In genomic region chr11:45178223-45178622, GRCh38 we compare ENCODE assay signal across 24 cellular contexts.
"Had no signal": no experiment of that assay in that cellular context is flagged by ENCODE, and none has a peak within 500 bp of the region (broad histone marks: within the 10 kb centered on the region; RNA-seq: fewer than 3 reads in every experiment).

No MANE protein-coding gene starts in this region.

- H3K36me3 ChIP-seq: colonic mucosa, neutrophil had no signal

- H3K9me3 Mint-ChIP-seq: activated CD4-positive, alpha-beta T cell treated with anti-CD3 and anti-CD28 coated beads, Interleukin-2, amount 10 ng/mL, durations not matched to agents 7 days and 5 days; activated CD8-positive, alpha-beta T cell treated with anti-CD3 and anti-CD28 coated beads for 36 hours; activated naive CD4-positive, alpha-beta T cell treated with anti-CD3 and anti-CD28 coated beads, Interleukin-2, amount 50 U/mL, for 72 hours; activated T-helper 17 cell treated with anti-CD3 and anti-CD28 coated beads, Interleukin-2, amount 50 U/mL, for 72 hours; central memory CD8-positive, alpha-beta T cell; effector memory CD8-positive, alpha-beta T cell; naive B cell; stimulated activated naive B cell treated with anti-CD40 and anti-IgM and Interleukin-4, amounts not matched to agents 10 μg/mL and 1 μg/mL and 100 μg/mL, for 72 hours; T-cell; T-helper 2 cell treated with Interferon-gamma antibody and Interleukin-4, amounts not matched to agents 5 μg/mL and 100 μg/mL, for 36 hours had no signal

- H3K27me3 ChIP-seq: colonic mucosa, dorsolateral prefrontal cortex had no signal

- H3K36me3 Mint-ChIP-seq: activated naive CD4-positive, alpha-beta T cell treated with anti-CD3 and anti-CD28 coated beads, Interleukin-2, amount 50 U/mL, for 72 hours had no signal

- H3K27me3 Mint-ChIP-seq: central memory CD8-positive, alpha-beta T cell had no signal

- DNase-seq: activated CD4-positive, alpha-beta T cell treated with anti-CD3 and anti-CD28 coated beads, Interleukin-2, amount 10 ng/mL, durations not matched to agents 7 days and 5 days; activated CD4-positive, CD25-positive, alpha-beta regulatory T cell treated with anti-CD3 and anti-CD28 coated beads, Interleukin-2, amount 50 U/mL, for 72 hours; activated CD8-positive, alpha-beta T cell treated with anti-CD3 and anti-CD28 coated beads for 36 hours; activated T-cell treated with anti-CD3 and anti-CD28 coated beads, Interleukin-2, amount 50 U/mL, for 1 hour; colonic mucosa; dorsolateral prefrontal cortex; effector memory CD8-positive, alpha-beta T cell; left cardiac atrium; mesenchymal stem cell; naive B cell; stimulated activated CD4-positive, alpha-beta T cell treated with anti-CD3 and anti-CD28 coated beads, Interleukin-2, amount 100 ng/mL, for 48 hours; stimulated activated CD8-positive, alpha-beta memory T cell treated with anti-CD3 and anti-CD28 coated beads, Interleukin-4, amount 100 ng/mL, for 48 hours; stimulated activated naive B cell treated with anti-CD40 and anti-IgM and Interleukin-4, amounts not matched to agents 10 μg/mL and 1 μg/mL and 100 μg/mL, for 72 hours; T-cell had no signal

- H3K27ac ChIP-seq: colonic mucosa, neutrophil, parathyroid adenoma, VCaP had no signal

- H3K27ac Mint-ChIP-seq: activated CD4-positive, alpha-beta T cell treated with anti-CD3 and anti-CD28 coated beads, Interleukin-2, amount 10 ng/mL, durations not matched to agents 7 days and 5 days; activated CD8-positive, alpha-beta T cell treated with anti-CD3 and anti-CD28 coated beads for 36 hours; activated naive CD4-positive, alpha-beta T cell treated with anti-CD3 and anti-CD28 coated beads, Interleukin-2, amount 50 U/mL, for 72 hours; activated T-helper 17 cell treated with anti-CD3 and anti-CD28 coated beads, Interleukin-2, amount 50 U/mL, for 72 hours; effector memory CD8-positive, alpha-beta T cell; T-cell; T-helper 2 cell treated with Interferon-gamma antibody and Interleukin-4, amounts not matched to agents 5 μg/mL and 100 μg/mL, for 36 hours had no signal

- H3K9me3 ChIP-seq: colonic mucosa, neutrophil had no signal

- H3K4me3 ChIP-seq: colonic mucosa, dorsolateral prefrontal cortex, smooth muscle cell had no signal

- H3K4me1 ChIP-seq: parathyroid adenoma had no signal

- H3K4me3 Mint-ChIP-seq: activated CD4-positive, alpha-beta T cell treated with anti-CD3 and anti-CD28 coated beads, Interleukin-2, amount 10 ng/mL, durations not matched to agents 7 days and 5 days; activated CD8-positive, alpha-beta T cell treated with anti-CD3 and anti-CD28 coated beads for 36 hours; central memory CD8-positive, alpha-beta T cell; stimulated activated naive B cell treated with anti-CD40 and anti-IgM and Interleukin-4, amounts not matched to agents 10 μg/mL and 1 μg/mL and 100 μg/mL, for 72 hours; T-helper 2 cell treated with Interferon-gamma antibody and Interleukin-4, amounts not matched to agents 5 μg/mL and 100 μg/mL, for 36 hours had no signal

- ATAC-seq: activated CD8-positive, alpha-beta T cell treated with anti-CD3 and anti-CD28 coated beads for 36 hours; activated naive CD4-positive, alpha-beta T cell treated with anti-CD3 and anti-CD28 coated beads, Interleukin-2, amount 50 U/mL, for 72 hours; activated T-helper 17 cell treated with anti-CD3 and anti-CD28 coated beads, Interleukin-2, amount 50 U/mL, for 72 hours; effector memory CD8-positive, alpha-beta T cell; esophagus mucosa; left cardiac atrium; sciatic nerve; stimulated activated naive B cell treated with anti-CD40 and anti-IgM and Interleukin-4, amounts not matched to agents 10 μg/mL and 1 μg/mL and 100 μg/mL, for 72 hours; T-cell had no signal
